In the genomic region with DNA sequence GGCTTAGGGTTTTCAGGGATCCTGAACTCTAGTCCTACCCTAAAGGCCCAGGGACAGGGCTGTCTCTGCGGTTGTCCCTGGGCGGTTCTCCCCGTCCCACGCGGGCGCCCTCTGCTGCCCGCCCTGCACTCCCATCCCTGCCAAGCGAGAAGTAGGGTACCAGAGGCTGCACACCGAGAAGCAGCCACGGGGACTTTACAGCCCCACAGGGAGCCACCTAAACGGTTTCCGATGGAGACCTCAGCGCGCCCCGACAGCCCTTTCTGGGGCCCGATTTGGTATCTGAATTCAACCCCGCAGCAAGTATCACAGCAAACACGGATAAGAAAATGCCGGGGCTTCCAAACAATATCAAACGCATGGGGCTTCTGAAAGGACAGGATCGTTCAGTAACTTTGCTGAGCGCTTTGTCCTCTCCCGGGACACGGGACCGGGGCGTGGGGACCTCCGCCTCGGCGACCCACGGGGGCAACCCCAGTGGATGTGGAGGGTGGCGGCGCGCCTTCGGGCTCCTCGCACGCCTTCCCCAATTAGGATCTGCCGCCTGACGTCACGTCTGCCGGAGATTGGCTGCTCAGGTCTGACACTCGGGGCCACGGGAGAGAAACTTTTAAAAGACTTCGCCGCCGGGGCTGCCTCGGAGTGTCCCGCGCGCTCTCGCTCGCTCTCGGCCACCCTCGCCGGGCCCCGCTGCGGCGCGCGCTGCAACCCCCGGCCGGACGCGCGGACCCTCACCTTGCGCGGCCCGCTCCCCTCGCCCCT, we compare ENCODE assay signal across 8 cellular contexts. TPM values are rescaled to one million over a fixed set of nuclear protein-coding genes. Genes with fewer than 3 reads are reported as not detected.
DNase-seq lines count a peak whose midpoint lies in the region; ATAC-seq and TF ChIP-seq lines count a peak whose summit lies in the region.

A gene with protein sequence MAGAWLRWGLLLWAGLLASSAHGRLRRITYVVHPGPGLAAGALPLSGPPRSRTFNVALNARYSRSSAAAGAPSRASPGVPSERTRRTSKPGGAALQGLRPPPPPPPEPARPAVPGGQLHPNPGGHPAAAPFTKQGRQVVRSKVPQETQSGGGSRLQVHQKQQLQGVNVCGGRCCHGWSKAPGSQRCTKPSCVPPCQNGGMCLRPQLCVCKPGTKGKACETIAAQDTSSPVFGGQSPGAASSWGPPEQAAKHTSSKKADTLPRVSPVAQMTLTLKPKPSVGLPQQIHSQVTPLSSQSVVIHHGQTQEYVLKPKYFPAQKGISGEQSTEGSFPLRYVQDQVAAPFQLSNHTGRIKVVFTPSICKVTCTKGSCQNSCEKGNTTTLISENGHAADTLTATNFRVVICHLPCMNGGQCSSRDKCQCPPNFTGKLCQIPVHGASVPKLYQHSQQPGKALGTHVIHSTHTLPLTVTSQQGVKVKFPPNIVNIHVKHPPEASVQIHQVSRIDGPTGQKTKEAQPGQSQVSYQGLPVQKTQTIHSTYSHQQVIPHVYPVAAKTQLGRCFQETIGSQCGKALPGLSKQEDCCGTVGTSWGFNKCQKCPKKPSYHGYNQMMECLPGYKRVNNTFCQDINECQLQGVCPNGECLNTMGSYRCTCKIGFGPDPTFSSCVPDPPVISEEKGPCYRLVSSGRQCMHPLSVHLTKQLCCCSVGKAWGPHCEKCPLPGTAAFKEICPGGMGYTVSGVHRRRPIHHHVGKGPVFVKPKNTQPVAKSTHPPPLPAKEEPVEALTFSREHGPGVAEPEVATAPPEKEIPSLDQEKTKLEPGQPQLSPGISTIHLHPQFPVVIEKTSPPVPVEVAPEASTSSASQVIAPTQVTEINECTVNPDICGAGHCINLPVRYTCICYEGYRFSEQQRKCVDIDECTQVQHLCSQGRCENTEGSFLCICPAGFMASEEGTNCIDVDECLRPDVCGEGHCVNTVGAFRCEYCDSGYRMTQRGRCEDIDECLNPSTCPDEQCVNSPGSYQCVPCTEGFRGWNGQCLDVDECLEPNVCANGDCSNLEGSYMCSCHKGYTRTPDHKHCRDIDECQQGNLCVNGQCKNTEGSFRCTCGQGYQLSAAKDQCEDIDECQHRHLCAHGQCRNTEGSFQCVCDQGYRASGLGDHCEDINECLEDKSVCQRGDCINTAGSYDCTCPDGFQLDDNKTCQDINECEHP (N-terminal part only) (plus strand): TSS at position 640 of the 762 bp plus-strand sequence. CDS start 372 bp downstream, outside the sequence.

- H3K27ac Mint-ChIP-seq in Calu3 (ENCODE audit: unreplicated experiment) (no peak within 1 kb of the TSS), osteocyte (ENCODE audit: unreplicated experiment) (peak within 1 kb of the TSS; percentile 50), type B pancreatic cell (peak within 1 kb of the TSS; percentile 89)
- no peak within 1 kb of the TSS for H3K27ac Mint-ChIP-seq in activated naive CD4-positive, alpha-beta T cell treated with anti-CD3 and anti-CD28 coated beads, Interleukin-2, amount 50 U/mL, for 24 hours

- TF ChIP-seq CTCF in Calu3 (IDR thresholded peaks at IDR 0.05; ENCODE audit: unreplicated experiment) (peak; percentile 68), RWPE2 (IDR thresholded peaks at IDR 0.05; ENCODE audit: poor library complexity, severe bottlenecking) (peak; percentile 94), osteocyte (IDR thresholded peaks at IDR 0.05) (peak; percentile 94), type B pancreatic cell (conservative IDR thresholded peaks at IDR 0.05) (peak; percentile 78)

- CTCF ChIA-PET in Calu3 (lab: Charles Lee) = interaction anchor here (0.6 kb wide), 1 partner anchor 19 kb away, joined by 4 read pairs; no protein-coding TSS in a partner anchor

- ATAC-seq in GM19468 (IDR thresholded peaks at IDR 0.05; ENCODE audit: extremely low read depth, unreplicated experiment) (peak; percentile 45), RWPE2 (ENCODE audit: low read depth) (peak; percentile 77), Right ventricle myocardium inferior (peak; percentile 90)

- H3K4me3 ChIP-seq in RWPE2 (ENCODE audit: severe bottlenecking) = peak within 1 kb of the TSS; percentile 82

- H3K4me1 Mint-ChIP-seq in Calu3 (ENCODE audit: low read depth, unreplicated experiment) = peaks cover 22% of the 10 kb centered on the region
- peaks cover 5% of the 10 kb centered on the region for H3K4me1 Mint-ChIP-seq in activated naive CD4-positive, alpha-beta T cell treated with anti-CD3 and anti-CD28 coated beads, Interleukin-2, amount 50 U/mL, for 24 hours
- H3K4me1 Mint-ChIP-seq in osteocyte (ENCODE audit: unreplicated experiment) = peaks cover 12% of the 10 kb centered on the region
- H3K4me1 Mint-ChIP-seq in type B pancreatic cell (ENCODE audit: unreplicated experiment) = peaks cover 17% of the 10 kb centered on the region

- H3K36me3 ChIP-seq in RWPE2 (ENCODE audit: low read depth) = no peaks in the 10 kb centered on the region

- H3K27ac ChIP-seq in RWPE2 (ENCODE audit: poor library complexity, severe bottlenecking) = no peak within 1 kb of the TSS

- no peaks in the 10 kb centered on the region for H3K4me1 ChIP-seq in RWPE2 (ENCODE audit: insufficient read depth, poor library complexity, severe bottlenecking)

- H3K27me3 Mint-ChIP-seq in Calu3 (ENCODE audit: unreplicated experiment) = no peaks in the 10 kb centered on the region
- peaks cover 20% of the 10 kb centered on the region for H3K27me3 Mint-ChIP-seq in activated naive CD4-positive, alpha-beta T cell treated with anti-CD3 and anti-CD28 coated beads, Interleukin-2, amount 50 U/mL, for 24 hours
- no peaks in the 10 kb centered on the region for H3K27me3 Mint-ChIP-seq in osteocyte (ENCODE audit: unreplicated experiment)
- no peaks in the 10 kb centered on the region for H3K27me3 Mint-ChIP-seq in type B pancreatic cell

- BruUV-seq in Calu3 (replicated peaks; lab: Mats Ljungman, UMichigan) = TSS peak; percentile 52

- DNase-seq in Calu3 (peak; percentile 81), HPDE6-E6E7 (ENCODE audit: extremely low spot score) (peak; percentile 68), RWPE2 (ENCODE audit: low spot score) (peak; percentile 69), Right ventricle myocardium inferior (ENCODE audit: missing footprints) (peak; percentile 89), osteocyte (ENCODE audit: extremely low spot score, unreplicated experiment) (peak; percentile 87), type B pancreatic cell (ENCODE audit: extremely low spot score, unreplicated experiment) (peak; percentile 79)

- H3K27me3 ChIP-seq in RWPE2 (ENCODE audit: insufficient read depth, poor library complexity, severe bottlenecking) = no peaks in the 10 kb centered on the region

- H3K4me3 Mint-ChIP-seq in Calu3 (ENCODE audit: low read depth, unreplicated experiment) (peak within 1 kb of the TSS; percentile 75), osteocyte (ENCODE audit: unreplicated experiment) (peak within 1 kb of the TSS; percentile 85), type B pancreatic cell (peak within 1 kb of the TSS; percentile 90)
- H3K4me3 Mint-ChIP-seq in activated naive CD4-positive, alpha-beta T cell treated with anti-CD3 and anti-CD28 coated beads, Interleukin-2, amount 50 U/mL, for 24 hours = peak within 1 kb of the TSS; percentile 77

- peaks cover 24% of the 10 kb centered on the region for H3K36me3 Mint-ChIP-seq in Calu3 (ENCODE audit: insufficient read depth, unreplicated experiment)
- H3K36me3 Mint-ChIP-seq in activated naive CD4-positive, alpha-beta T cell treated with anti-CD3 and anti-CD28 coated beads, Interleukin-2, amount 50 U/mL, for 24 hours = no peaks in the 10 kb centered on the region
- peaks cover under 1% of the 10 kb centered on the region for H3K36me3 Mint-ChIP-seq in osteocyte (ENCODE audit: unreplicated experiment)
- H3K36me3 Mint-ChIP-seq in type B pancreatic cell = peaks cover 3% of the 10 kb centered on the region

- no peaks in the 10 kb centered on the region for H3K9me3 ChIP-seq in RWPE2 (ENCODE audit: severe bottlenecking)

- intact Hi-C loops in Calu3 (cut with micrococcal nuclease; ENCODE audit: unreplicated experiment) (loop anchor here (1.0 to 10.0 kb wide), 4 partner anchors 86 to 428 kb away; no protein-coding TSS in a partner anchor), Right ventricle myocardium inferior (cut with DNase I) (loop anchor here (1.0 to 10.0 kb wide), 7 partner anchors 78 to 418 kb away; a partner anchor contains a TSS)

- H3K9me3 Mint-ChIP-seq in Calu3 (ENCODE audit: low read depth, unreplicated experiment) = no peaks in the 10 kb centered on the region
- H3K9me3 Mint-ChIP-seq in activated naive CD4-positive, alpha-beta T cell treated with anti-CD3 and anti-CD28 coated beads, Interleukin-2, amount 50 U/mL, for 24 hours = no peaks in the 10 kb centered on the region
- H3K9me3 Mint-ChIP-seq in osteocyte (ENCODE audit: unreplicated experiment) = no peaks in the 10 kb centered on the region
- H3K9me3 Mint-ChIP-seq in type B pancreatic cell = no peaks in the 10 kb centered on the region

RNA-seq across cellular contexts. Expression of the gene that starts here (rescaled TPM):
- total RNA-seq in Calu3 (2022) = 12.8 and 13.9 TPM in 2 replicates
- 90.4 TPM for total RNA-seq in Right ventricle myocardium inferior
- 102 and 111 TPM in 2 replicates for total RNA-seq in osteocyte
- 24.8 and 53.3 TPM in 2 replicates for total RNA-seq in type B pancreatic cell (ENCODE audit: low replicate concordance)

Comparison
In these comparisons a context has a peak if more than half of its experiments do, and no peak if none do; other contexts are left out.
1. H3K27ac Mint-ChIP-seq: peak in osteocyte (single experiment) and type B pancreatic cell (single experiment); none in Calu3 (single experiment) and activated naive CD4-positive, alpha-beta T cell treated with anti-CD3 and anti-CD28 coated beads, Interleukin-2, amount 50 U/mL, for 24 hours (single experiment).
2. Peak in every context shown above with its lines, with median percentiles within 50 percentile points of each other: DNase-seq, H3K4me3 Mint-ChIP-seq, CTCF ChIP-seq and ATAC-seq.